ENCODE assay signal across 18 cellular contexts in the genomic region with DNA sequence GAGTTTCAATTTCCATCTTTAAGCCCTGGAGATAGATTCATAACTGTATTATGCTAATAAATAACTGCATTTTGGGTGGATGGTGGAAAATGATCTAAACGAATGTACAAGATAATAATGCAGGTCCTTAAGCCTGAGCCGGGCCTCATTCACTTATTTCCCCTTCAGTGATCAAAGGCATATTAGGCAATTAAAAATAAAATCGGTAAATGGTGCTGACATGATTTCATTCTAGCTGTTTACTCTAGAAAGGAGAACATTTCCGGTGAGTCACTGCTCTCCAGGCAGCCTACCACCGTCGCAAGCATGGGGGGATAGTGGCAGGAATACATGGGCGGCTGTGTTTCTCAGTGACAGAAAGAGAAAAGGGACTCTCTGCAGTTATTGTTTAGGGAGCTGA. TPM values are rescaled to one million over a fixed set of nuclear protein-coding genes. Genes with fewer than 3 reads are reported as not detected.
DNase-seq lines count a peak whose midpoint lies in the region; ATAC-seq, FAIRE-seq and TF ChIP-seq lines count a peak whose summit lies in the region.
"Had no signal": no experiment of that assay in that cellular context is flagged by ENCODE, and none has a peak within 500 bp of the region (broad histone marks: within the 10 kb centered on the region; RNA-seq: fewer than 3 reads in every experiment).

No MANE protein-coding gene starts in this region.

- no peak for FAIRE-seq in frontal cortex (lab: Jason Lieb, UNC)

- no peak overlapping the region for H3K9ac ChIP-seq in fibroblast of lung (ENCODE audit: insufficient read depth, low read length)

- DNase-seq in AG08396 (ENCODE audit: low spot score) (peak; percentile 44), HT1080 (ENCODE audit: low read depth) (peak; percentile 56), RPMI8226 (peak; percentile 40), fibroblast of lung (ENCODE audit: low read depth in 2 of 2) (peak; percentile 47 to 68), frontal cortex (ENCODE audit: low spot score in 2 of 2) (no peak), putamen (ENCODE audit: low spot score) (no peak)
- DNase-seq in activated effector memory CD4-positive, alpha-beta T cell treated with Interleukin-2 at 50 U/mL for 16 hours, result no peak
- DNase-seq: activated B cell treated with CpG ODN at 0.5 μM for 24 hours; activated T-cell treated with anti-CD3 and anti-CD28 coated beads, Interleukin-2, amount 50 U/mL, for 48 hours; AML-193; central memory CD4-positive, alpha-beta T cell; left lung; SIG-M5; stimulated activated CD4-positive, alpha-beta T cell treated with anti-CD3 and anti-CD28 coated beads, Interleukin-4, amount 100 ng/mL, for 1 hour; stomach had no signal

- H4K20me1 ChIP-seq in fibroblast of lung (ENCODE audit: control insufficient read depth, extremely low read depth, insufficient read depth, low read length), result no peaks in the 10 kb centered on the region

- H3K27me3 ChIP-seq in fibroblast of lung (ENCODE audit: control insufficient read depth, insufficient read depth, low read length), result no peaks in the 10 kb centered on the region
- H3K27me3 ChIP-seq: left lung, stomach had no signal

- no peaks in the 10 kb centered on the region for H3K36me3 ChIP-seq in fibroblast of lung (ENCODE audit: control insufficient read depth, insufficient read depth, low read length)
- H3K36me3 ChIP-seq: left lung, stomach had no signal

- no peak for TF ChIP-seq CTCF in fibroblast of lung (conservative IDR thresholded peaks at IDR 0.05 in 1 of 2, IDR thresholded peaks at IDR 0.05 in 1 of 2; ENCODE audit: low read depth in 1 of 2, low read length in 2 of 2)

- H3K9me3 ChIP-seq in fibroblast of lung (ENCODE audit: control insufficient read depth, insufficient read depth, low read depth, low read length), result no peaks in the 10 kb centered on the region
- H3K9me3 ChIP-seq: left lung, stomach had no signal

- no peak overlapping the region for H3K27ac ChIP-seq in fibroblast of lung (ENCODE audit: insufficient read depth, low read length)
- H3K27ac ChIP-seq: HL-60, left lung had no signal

- no peaks in the 10 kb centered on the region for H3K79me2 ChIP-seq in fibroblast of lung (ENCODE audit: control insufficient read depth, insufficient read depth, low read length)

- H3K4me3 ChIP-seq in fibroblast of lung (replicated peaks in 1 of 4; ENCODE audit: control extremely low read depth in 1 of 4, insufficient read depth in 1 of 4, low read depth in 3 of 4, low read length in 4 of 4), result no peak overlapping the region
- H3K4me3 ChIP-seq: left lung, stomach had no signal

- no peak overlapping the region for H2AFZ ChIP-seq in fibroblast of lung (ENCODE audit: low read length)

- peak overlapping the region; percentile 49 for H3K4me2 ChIP-seq in fibroblast of lung (ENCODE audit: extremely low read depth, insufficient read depth, low read length)

- no peak for ATAC-seq in HG02642 (IDR thresholded peaks at IDR 0.05; ENCODE audit: poor library complexity, unreplicated experiment)
- ATAC-seq: left lung had no signal

- H3K4me1 ChIP-seq in fibroblast of lung (ENCODE audit: control insufficient read depth, extremely low read depth, insufficient read depth, low read length), result peaks cover 3% of the 10 kb centered on the region
- H3K4me1 ChIP-seq: left lung had no signal

RNA-seq across cellular contexts. Expression of gene SLC24A5, which starts 58.3 kb away (rescaled TPM):
- not detected in 2 replicates for total RNA-seq in HT1080 (2014; rRNA removed; shearing (Covaris generic))
- 0.06 TPM in 1 of 2 replicates, not detected in the other for polyA plus RNA-seq in HT1080 (2015; cell fraction: cytosol; rRNA removed)
- polyA plus RNA-seq in HT1080 (2015; cell fraction: nucleus; rRNA removed), result 0.20 TPM in 1 of 2 replicates, not detected in the other
- total RNA-seq in fibroblast of lung (not detected in 2 replicates), frontal cortex (0.41 TPM)
- polyA plus RNA-seq in fibroblast of lung, result not detected in 2 replicates
- not detected in 2 replicates for polyA plus RNA-seq in fibroblast of lung (2012)
- polyA minus RNA-seq in fibroblast of lung (ENCODE audit: low replicate concordance), result not detected in 2 replicates
- total RNA-seq: activated B cell treated with CpG ODN at 0.5 μM for 24 hours, omental fat pad, stomach had no signal

Comparison
In these comparisons a context has a peak if more than half of its experiments do, and no peak if none do; other contexts are left out.
1. DNase-seq: peak in AG08396 (single experiment), HT1080 (single experiment), RPMI8226 (single experiment) and fibroblast of lung (2 of 2); none in activated effector memory CD4-positive, alpha-beta T cell treated with Interleukin-2 at 50 U/mL for 16 hours (single experiment), frontal cortex (0 of 2) and putamen (single experiment).